In the genomic region with DNA sequence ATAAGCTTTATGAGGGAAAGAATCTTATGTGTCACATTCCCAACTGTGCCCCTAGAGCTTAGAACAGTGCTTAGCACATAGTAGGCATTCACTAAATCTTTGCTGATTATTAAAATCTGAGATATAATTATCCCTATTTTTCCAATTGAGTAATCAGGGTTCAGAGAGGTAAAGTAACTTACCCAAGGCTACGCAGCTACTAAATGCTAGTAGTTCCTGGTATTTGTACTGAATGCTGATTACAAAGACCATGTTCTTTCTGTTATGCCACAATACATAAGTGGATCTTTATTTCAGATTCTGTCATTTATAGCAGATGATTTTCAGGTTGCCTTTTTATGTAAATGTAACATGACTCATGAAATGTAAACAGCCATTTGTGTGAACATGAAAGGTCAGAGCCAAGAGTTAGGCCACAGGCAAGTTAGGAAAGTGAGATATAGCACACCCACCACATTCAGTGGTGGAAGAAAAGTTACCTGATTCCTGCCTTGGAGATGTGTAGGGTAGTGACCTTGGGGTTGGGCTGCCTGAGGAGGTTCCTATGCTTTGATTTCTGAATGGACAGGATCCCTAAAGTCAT, we compare ENCODE assay signal across 15 cellular contexts.
DNase-seq lines count a peak whose midpoint lies in the region; ATAC-seq and TF ChIP-seq lines count a peak whose summit lies in the region.
"Had no signal": no experiment of that assay in that cellular context is flagged by ENCODE, and none has a peak within 500 bp of the region (broad histone marks: within the 10 kb centered on the region; RNA-seq: fewer than 3 reads in every experiment).

No MANE protein-coding gene starts in this region.

- no peaks in the 10 kb centered on the region for H3K9me3 Mint-ChIP-seq in activated naive CD8-positive, alpha-beta T cell treated with anti-CD3 and anti-CD28 coated beads, Interleukin-2, amount 50 U/mL, for 24 hours
- no peaks in the 10 kb centered on the region for H3K9me3 Mint-ChIP-seq in activated naive CD8-positive, alpha-beta T cell treated with anti-CD3 and anti-CD28 coated beads for 36 hours

- peaks cover 27% of the 10 kb centered on the region for H3K4me1 ChIP-seq in upper lobe of right lung

- H3K9me3 ChIP-seq in upper lobe of right lung, result no peaks in the 10 kb centered on the region
- H3K9me3 ChIP-seq: psoas muscle had no signal

- in situ Hi-C loops in SK-MEL-5 (cut with HindIII; ENCODE audit: low pct_unique_long_range_greater_than_20kb, low sequenced_read_pairs), result no loop called here

- H3K4me3 Mint-ChIP-seq in activated naive CD8-positive, alpha-beta T cell treated with anti-CD3 and anti-CD28 coated beads, Interleukin-2, amount 50 U/mL, for 24 hours, result no peak overlapping the region
- no peak overlapping the region for H3K4me3 Mint-ChIP-seq in activated naive CD8-positive, alpha-beta T cell treated with anti-CD3 and anti-CD28 coated beads for 36 hours

- intact Hi-C loops in upper lobe of right lung (cut with DNase I), result no loop called here

- ATAC-seq in activated naive CD8-positive, alpha-beta T cell treated with anti-CD3 and anti-CD28 coated beads, Interleukin-2, amount 50 U/mL, for 24 hours, result peak; percentile 77
- peak; percentile 38 for ATAC-seq in upper lobe of right lung
- ATAC-seq in GM21723 (IDR thresholded peaks at IDR 0.05; ENCODE audit: unreplicated experiment), result no peak
- ATAC-seq: psoas muscle had no signal

- no peaks in the 10 kb centered on the region for H3K27me3 ChIP-seq in upper lobe of right lung

- H3K36me3 ChIP-seq in upper lobe of right lung, result no peaks in the 10 kb centered on the region

- no peak for DNase-seq in activated naive CD8-positive, alpha-beta T cell treated with anti-CD3 and anti-CD28 coated beads, Interleukin-2, amount 50 U/mL, for 24 hours
- DNase-seq in activated naive CD8-positive, alpha-beta T cell treated with anti-CD3 and anti-CD28 coated beads for 36 hours, result no peak
- peak; percentile 48 for DNase-seq in SK-MEL-5 (ENCODE audit: low read depth, low spot score)
- peak; percentile 11 to 39 for DNase-seq in foreskin fibroblast
- no peak for DNase-seq in upper lobe of right lung
- DNase-seq in NCI-H1105 treated with DMSO at 0.1 percent for 48 hours (lab: John Stamatoyannopoulos, UW), result no peak
- DNase-seq in kidney glomerular epithelial cell (lab: John Stamatoyannopoulos, UW), result no peak
- DNase-seq: AML-193, amygdala, DMS79 treated with DMSO at 0.1 percent for 48 hours, Kasumi-1, NCI-H2107, psoas muscle had no signal

- H3K36me3 Mint-ChIP-seq in activated naive CD8-positive, alpha-beta T cell treated with anti-CD3 and anti-CD28 coated beads, Interleukin-2, amount 50 U/mL, for 24 hours (ENCODE audit: low read depth), result peaks cover 6% of the 10 kb centered on the region
- H3K36me3 Mint-ChIP-seq in activated naive CD8-positive, alpha-beta T cell treated with anti-CD3 and anti-CD28 coated beads for 36 hours, result no peaks in the 10 kb centered on the region

- no peaks in the 10 kb centered on the region for H3K27me3 Mint-ChIP-seq in activated naive CD8-positive, alpha-beta T cell treated with anti-CD3 and anti-CD28 coated beads, Interleukin-2, amount 50 U/mL, for 24 hours
- no peaks in the 10 kb centered on the region for H3K27me3 Mint-ChIP-seq in activated naive CD8-positive, alpha-beta T cell treated with anti-CD3 and anti-CD28 coated beads for 36 hours

- no peak overlapping the region for H3K4me3 ChIP-seq in foreskin fibroblast (ENCODE audit: low read depth in 1 of 2, low read length in 2 of 2)
- no peak overlapping the region for H3K4me3 ChIP-seq in upper lobe of right lung
- H3K4me3 ChIP-seq: coronary artery, psoas muscle had no signal

- no peak for TF ChIP-seq CTCF in foreskin fibroblast (IDR thresholded peaks at IDR 0.05; ENCODE audit: low read depth, low read length)
- TF ChIP-seq CTCF in upper lobe of right lung (IDR thresholded peaks at IDR 0.05), result no peak

- H3K27ac ChIP-seq in upper lobe of right lung, result no peak overlapping the region
- H3K27ac ChIP-seq: coronary artery, psoas muscle had no signal

- H3K27ac Mint-ChIP-seq in activated naive CD8-positive, alpha-beta T cell treated with anti-CD3 and anti-CD28 coated beads, Interleukin-2, amount 50 U/mL, for 24 hours, result peak overlapping the region; percentile 18
- H3K27ac Mint-ChIP-seq in activated naive CD8-positive, alpha-beta T cell treated with anti-CD3 and anti-CD28 coated beads for 36 hours, result no peak overlapping the region

- peaks cover 34% of the 10 kb centered on the region for H3K4me1 Mint-ChIP-seq in activated naive CD8-positive, alpha-beta T cell treated with anti-CD3 and anti-CD28 coated beads, Interleukin-2, amount 50 U/mL, for 24 hours
- H3K4me1 Mint-ChIP-seq in activated naive CD8-positive, alpha-beta T cell treated with anti-CD3 and anti-CD28 coated beads for 36 hours, result peaks cover 23% of the 10 kb centered on the region

Comparison
In these comparisons a context has a peak if more than half of its experiments do, and no peak if none do; other contexts are left out.
1. DNase-seq: peak in SK-MEL-5 (single experiment) and foreskin fibroblast (2 of 2); none in activated naive CD8-positive, alpha-beta T cell treated with anti-CD3 and anti-CD28 coated beads, Interleukin-2, amount 50 U/mL, for 24 hours (single experiment), activated naive CD8-positive, alpha-beta T cell treated with anti-CD3 and anti-CD28 coated beads for 36 hours (single experiment), upper lobe of right lung (single experiment), NCI-H1105 treated with DMSO at 0.1 percent for 48 hours (single experiment) and kidney glomerular epithelial cell (single experiment).